29 cellular contexts compared by ENCODE assay signal in the genomic region with DNA sequence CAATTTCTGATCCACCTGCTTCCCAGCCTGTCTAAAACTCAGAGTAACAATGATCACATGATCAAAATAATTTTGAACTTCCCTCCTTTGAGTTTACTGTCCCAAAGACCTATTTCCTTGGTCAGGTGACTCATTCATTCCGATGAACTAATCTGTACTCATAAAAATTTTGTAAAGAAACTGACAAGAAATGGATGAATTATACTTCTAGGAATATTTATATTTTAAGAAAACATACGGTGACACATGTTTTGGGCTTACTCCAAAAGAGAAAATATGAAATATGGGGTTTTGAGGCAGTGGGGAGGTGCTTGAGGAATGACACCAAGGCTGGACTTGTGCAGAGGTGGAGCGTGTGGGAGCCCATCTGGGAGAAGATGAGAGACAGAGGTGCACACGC. TPM values are rescaled to one million over a fixed set of nuclear protein-coding genes. Genes with fewer than 3 reads are reported as not detected.
A peak's percentile ranks its signal among the peaks of the same experiment; 100 is the strongest.
DNase-seq lines count a peak whose midpoint lies in the region; ATAC-seq and TF ChIP-seq lines count a peak whose summit lies in the region.
"Had no signal": no experiment of that assay in that cellular context is flagged by ENCODE, and none has a peak within 500 bp of the region (broad histone marks: within the 10 kb centered on the region; RNA-seq: fewer than 3 reads in every experiment).

No MANE protein-coding gene starts in this region.

- H3K9me3 Mint-ChIP-seq in activated T-cell treated with anti-CD3 and anti-CD28 coated beads, Interleukin-2, amount 50 U/mL, for 24 hours, result no peaks in the 10 kb centered on the region

- H3K36me3 ChIP-seq in RWPE2 (ENCODE audit: low read depth), result no peaks in the 10 kb centered on the region
- H3K36me3 ChIP-seq: BLaER1 had no signal

- no peak overlapping the region for H3K4me3 Mint-ChIP-seq in activated T-cell treated with anti-CD3 and anti-CD28 coated beads, Interleukin-2, amount 50 U/mL, for 24 hours
- H3K4me3 Mint-ChIP-seq: CD4-positive, CD25-positive, alpha-beta regulatory T cell had no signal

- peak; percentile 61; the same call in 1 of the 3 replicates for ATAC-seq in RWPE2 (ENCODE audit: low read depth)
- peak; percentile 43 for ATAC-seq in omental fat pad (ENCODE audit: low FRiP score)
- no peak for ATAC-seq in HG03469 (IDR thresholded peaks at IDR 0.05; ENCODE audit: unreplicated experiment)
- ATAC-seq: HepG2, Panc1 had no signal

- H3K36me3 Mint-ChIP-seq in activated T-cell treated with anti-CD3 and anti-CD28 coated beads, Interleukin-2, amount 50 U/mL, for 24 hours (ENCODE audit: low read depth), result no peaks in the 10 kb centered on the region
- H3K36me3 Mint-ChIP-seq: CD4-positive, CD25-positive, alpha-beta regulatory T cell had no signal

- no peak overlapping the region for H3K27ac ChIP-seq in RWPE2 (ENCODE audit: poor library complexity, severe bottlenecking)
- H3K27ac ChIP-seq in substantia nigra (ENCODE audit: low read depth, low read length, poor library complexity, severe bottlenecking), result no peak overlapping the region
- H3K27ac ChIP-seq: BLaER1, GM23248 had no signal

- DNase-seq in activated T-cell treated with anti-CD3 and anti-CD28 coated beads, Interleukin-2, amount 50 U/mL, for 24 hours, result no peak
- no peak for DNase-seq in activated T-cell treated with anti-CD3 and anti-CD28 coated beads, Interleukin-2, amount 50 U/mL, for 48 hours
- DNase-seq in LHCN-M2 (ENCODE audit: low read depth) (peak; percentile 48), RWPE2 (ENCODE audit: low spot score) (no peak), omental fat pad (ENCODE audit: low spot score) (no peak), substantia nigra (lab: John Stamatoyannopoulos, UW) (no peak), HK-2 (ENCODE audit: unreplicated experiment) (no peak)
- DNase-seq: CD4-positive, CD25-positive, alpha-beta regulatory T cell; GM23248; H7; Kasumi-1; NCI-H1048; NCI-H1417; NCI-H1694 treated with DMSO at 0.1 percent for 48 hours; NCI-H2081; NCI-H2227 treated with DMSO at 0.1 percent for 48 hours; NCI-H526 treated with DMSO at 0.1 percent for 48 hours; SK-N-SH; SW 1271 had no signal

- peak overlapping the region; percentile 77 for H3K27ac Mint-ChIP-seq in activated T-cell treated with anti-CD3 and anti-CD28 coated beads, Interleukin-2, amount 50 U/mL, for 24 hours
- H3K27ac Mint-ChIP-seq: CD4-positive, CD25-positive, alpha-beta regulatory T cell had no signal

- TF ChIP-seq CTCF in RWPE2 (IDR thresholded peaks at IDR 0.05; ENCODE audit: poor library complexity, severe bottlenecking) (no peak), omental fat pad (IDR thresholded peaks at IDR 0.05) (no peak)

- no peak overlapping the region for H3K4me3 ChIP-seq in RWPE2 (ENCODE audit: severe bottlenecking)
- H3K4me3 ChIP-seq: BLaER1, GM23248 had no signal

- no peaks in the 10 kb centered on the region for H3K4me1 ChIP-seq in RWPE2 (ENCODE audit: insufficient read depth, poor library complexity, severe bottlenecking)
- H3K4me1 ChIP-seq: BLaER1 had no signal

- no peaks in the 10 kb centered on the region for H3K27me3 ChIP-seq in RWPE2 (ENCODE audit: insufficient read depth, poor library complexity, severe bottlenecking)
- H3K27me3 ChIP-seq: BLaER1 had no signal

- H3K4me1 Mint-ChIP-seq in activated T-cell treated with anti-CD3 and anti-CD28 coated beads, Interleukin-2, amount 50 U/mL, for 24 hours (ENCODE audit: low read depth), result peaks cover 12% of the 10 kb centered on the region
- H3K4me1 Mint-ChIP-seq: CD4-positive, CD25-positive, alpha-beta regulatory T cell had no signal

- H3K9me3 ChIP-seq in RWPE2 (ENCODE audit: severe bottlenecking), result no peaks in the 10 kb centered on the region
- H3K9me3 ChIP-seq: BLaER1, SK-N-SH had no signal

- H3K27me3 Mint-ChIP-seq in activated T-cell treated with anti-CD3 and anti-CD28 coated beads, Interleukin-2, amount 50 U/mL, for 24 hours, result peaks cover 3% of the 10 kb centered on the region

RNA-seq across cellular contexts. Expression of gene GUCY2C, which starts 42.0 kb away (rescaled TPM):
- total RNA-seq in LHCN-M2 (2014; rRNA removed) (not detected in 2 replicates), omental fat pad (not detected)
- not detected for polyA plus RNA-seq in LHCN-M2 (2012)
- total RNA-seq: A172; CD4-positive, CD25-positive, alpha-beta regulatory T cell; G401; GM23248; HepG2; HT1080; MCF 10A; NCI-H460 had no signal
- polyA plus RNA-seq: AG04450; CD4-positive, CD25-positive, alpha-beta regulatory T cell; GM23248; HepG2; SK-N-SH had no signal
